In genomic region chr1:162530318-162530984, GRCh38 we compare ENCODE assay signal across 9 cellular contexts. TPM values are rescaled to one million over a fixed set of nuclear protein-coding genes. Genes with fewer than 3 reads are reported as not detected.
A peak's percentile ranks its signal among the peaks of the same experiment; 100 is the strongest.
DNase-seq lines count a peak whose midpoint lies in the region; ATAC-seq and TF ChIP-seq lines count a peak whose summit lies in the region.
"Had no signal": no experiment of that assay in that cellular context is flagged by ENCODE, and none has a peak within 500 bp of the region (broad histone marks: within the 10 kb centered on the region; RNA-seq: fewer than 3 reads in every experiment).

No MANE protein-coding gene starts in this region.

- no peak overlapping the region for H3K27ac ChIP-seq in endodermal cell (ENCODE audit: low read depth, low read length)

- H3K27me3 ChIP-seq in endodermal cell (ENCODE audit: control insufficient read depth, insufficient read depth, low read length, poor library complexity, severe bottlenecking) (no peaks in the 10 kb centered on the region), MG63 (no peaks in the 10 kb centered on the region)
- H3K27me3 ChIP-seq: upper lobe of left lung had no signal

- DNase-seq in GM13976 (ENCODE audit: low spot score) (peak; percentile 64), endodermal cell (peak; percentile 78), EL (no peak), HuH-7.5 (ENCODE audit: low spot score) (no peak), MG63 (no peak)
- no peak for DNase-seq in effector CD4-positive, alpha-beta T cell
- DNase-seq: upper lobe of left lung had no signal

- no peaks in the 10 kb centered on the region for H3K9me3 ChIP-seq in endodermal cell (ENCODE audit: control insufficient read depth, low read length)
- no peaks in the 10 kb centered on the region for H3K9me3 ChIP-seq in MG63
- H3K9me3 ChIP-seq: upper lobe of left lung had no signal

- 66 to 76% methylated on average over 5 to 7 of the region's 7 CpGs for WGBS in endodermal cell (ENCODE audit: insufficient coverage in 1 of 2, insufficient read length in 1 of 2), 2 experiments

- H3K27me3 Mint-ChIP-seq in endodermal cell (ENCODE audit: insufficient read depth): no peaks in the 10 kb centered on the region

- no peak for TF ChIP-seq CTCF in GM13976 (IDR thresholded peaks at IDR 0.05; ENCODE audit: borderline replicate concordance, control extremely low read depth, extremely low read depth, insufficient read depth, missing control alignments)
- no peak for TF ChIP-seq CTCF in endodermal cell (conservative IDR thresholded peaks at IDR 0.05)

- H3K9ac ChIP-seq in endodermal cell (ENCODE audit: extremely low read depth, low read length, poor library complexity, severe bottlenecking): no peak overlapping the region

- no peak overlapping the region for H3K4me3 Mint-ChIP-seq in endodermal cell

- in situ Hi-C loops in GM13976 (cut with MboI; ENCODE audit: low sequenced_read_pairs, unreplicated experiment): no loop called here

- H3K27ac Mint-ChIP-seq in endodermal cell: no peak overlapping the region

- H3K4me3 ChIP-seq in endodermal cell (ENCODE audit: low read length) (no peak overlapping the region), MG63 (no peak overlapping the region)
- H3K4me3 ChIP-seq: upper lobe of left lung had no signal

- ATAC-seq in GM21528 (IDR thresholded peaks at IDR 0.05; ENCODE audit: low FRiP score, unreplicated experiment) (peak; percentile 97), HG03457 (IDR thresholded peaks at IDR 0.05; ENCODE audit: unreplicated experiment) (peak; percentile 88)

- H3K4me1 Mint-ChIP-seq in endodermal cell: peaks cover 7% of the 10 kb centered on the region

- H3K36me3 Mint-ChIP-seq in endodermal cell (ENCODE audit: low read depth): peaks cover 7% of the 10 kb centered on the region

- H3K36me3 ChIP-seq in endodermal cell (ENCODE audit: control insufficient read depth, insufficient read depth, low read length) (peaks cover 21% of the 10 kb centered on the region), MG63 (peaks cover 39% of the 10 kb centered on the region)

- no peaks in the 10 kb centered on the region for H3K9me3 Mint-ChIP-seq in endodermal cell

- no peaks in the 10 kb centered on the region for H3K4me1 ChIP-seq in endodermal cell (ENCODE audit: control insufficient read depth, insufficient read depth, low read length)

RNA-seq across cellular contexts. Expression of gene UAP1, which starts 31.1 kb away (rescaled TPM):
- 10 to 100 TPM; 36.4 to 39.4 TPM for total RNA-seq in endodermal cell
- 33.2 TPM for polyA plus RNA-seq in endodermal cell (2013, experiment 1 of 2)
- 34.8 TPM for polyA plus RNA-seq in endodermal cell (2013, experiment 2 of 2)
- 601 and 739 TPM in 2 replicates for total RNA-seq in MG63 (2014; rRNA removed; shearing (Covaris generic); ENCODE audit: low replicate concordance)

RNA-seq across cellular contexts. Expression of gene UHMK1, which starts 32.8 kb away (rescaled TPM):
- total RNA-seq in endodermal cell: 10 to 100 TPM; 19.2 to 26.0 TPM
- 16.5 TPM for polyA plus RNA-seq in endodermal cell (2013, experiment 1 of 2)
- 17.3 TPM for polyA plus RNA-seq in endodermal cell (2013, experiment 2 of 2)
- total RNA-seq in MG63 (2014; rRNA removed; shearing (Covaris generic); ENCODE audit: low replicate concordance): 42.8 and 71.7 TPM in 2 replicates

Comparison
In these comparisons a context has a peak if more than half of its experiments do, and no peak if none do; other contexts are left out.
1. DNase-seq: peak in GM13976 (single experiment) and endodermal cell (single experiment); none in effector CD4-positive, alpha-beta T cell (single experiment), EL (single experiment), HuH-7.5 (single experiment) and MG63 (single experiment).
2. RNA of gene UAP1, which starts 31.1 kb away (total RNA-seq): 601 to 739 TPM in MG63; 36.4 to 39.4 TPM in endodermal cell; every median in the first group is over 10 times any median in the second.